ENCODE assay signal across 17 cellular contexts in genomic region chr1:185193756-185194155, GRCh38.
"Had no signal": no experiment of that assay in that cellular context is flagged by ENCODE, and none has a peak within 500 bp of the region (broad histone marks: within the 10 kb centered on the region; RNA-seq: fewer than 3 reads in every experiment).

No MANE protein-coding gene starts in this region.

- ATAC-seq: foreskin keratinocyte, gastrocnemius medialis, heart right ventricle, left cardiac atrium, left lung, left ventricle myocardium superior, lower lobe of right lung, mucosa of descending colon had no signal

- DNase-seq: dermis blood vessel endothelial cell; dorsolateral prefrontal cortex; effector CD4-positive, alpha-beta T cell; effector memory CD4-positive, alpha-beta T cell; foreskin keratinocyte; gastrocnemius medialis; glutamatergic neuron; head of caudate nucleus; heart right ventricle; hippocampal formation; left cardiac atrium; left lung; left ventricle myocardium superior; lower lobe of right lung; mesenchymal stem cell; mucosa of descending colon; naive B cell had no signal
